ENCODE assay signal across 28 cellular contexts in genomic region chr14:24106672-24107271, GRCh38. TPM values are rescaled to one million over a fixed set of nuclear protein-coding genes. Genes with fewer than 3 reads are reported as not detected.
"Had no signal": no experiment of that assay in that cellular context is flagged by ENCODE, and none has a peak within 500 bp of the region (broad histone marks: within the 10 kb centered on the region; RNA-seq: fewer than 3 reads in every experiment).

No MANE protein-coding gene starts in this region.

- H3K4me3 ChIP-seq: breast epithelium, esophagus squamous epithelium, heart right ventricle, ovary, skin epidermis, stomach, tibial artery, upper lobe of right lung had no signal

- H3K36me3 ChIP-seq: breast epithelium, neutrophil, ovary, upper lobe of right lung had no signal

- H3K9me3 ChIP-seq: breast epithelium, esophagus squamous epithelium, heart right ventricle, neutrophil, ovary, stomach, tibial artery, upper lobe of right lung had no signal

- DNase-seq: activated CD4-positive, alpha-beta memory T cell treated with anti-CD3 and anti-CD28 coated beads for 36 hours; activated CD4-positive, alpha-beta T cell treated with anti-CD3 and anti-CD28 coated beads, Interleukin-2, amount 10 ng/mL, durations not matched to agents 24 days and 14 days; activated CD4-positive, CD25-positive, alpha-beta regulatory T cell treated with anti-CD3 and anti-CD28 coated beads, Interleukin-2, amount 50 U/mL, for 72 hours; activated CD8-positive, alpha-beta memory T cell treated with anti-CD3 and anti-CD28 coated beads, Interleukin-2, amount 50 U/mL, for 4 hours; activated gamma-delta T cell treated with Interleukin-2 at 50 U/mL for 16 hours; activated naive CD4-positive, alpha-beta T cell treated with anti-CD3 and anti-CD28 coated beads, Interleukin-2, amount 50 U/mL, for 16 hours; activated T-cell treated with anti-CD3 and anti-CD28 coated beads, Interleukin-2, amount 50 U/mL, for 1 hour; central memory CD4-positive, alpha-beta T cell; effector CD4-positive, alpha-beta T cell; esophagus squamous epithelium; foreskin melanocyte; heart right ventricle; naive B cell; nephron progenitor cell; stimulated activated CD4-positive, alpha-beta T cell treated with anti-CD3 and anti-CD28 coated beads, Interleukin-4, amount 100 ng/mL, for 4 hours; stimulated activated CD8-positive, alpha-beta memory T cell treated with anti-CD3 and anti-CD28 coated beads, Interleukin-4, amount 100 ng/mL, for 48 hours; stimulated activated naive B cell treated with anti-CD40 and anti-IgM and Interleukin-4, amounts not matched to agents 10 μg/mL and 1 μg/mL and 100 μg/mL, for 72 hours; stomach; T-helper 2 cell; tibial artery; upper lobe of right lung had no signal

- H3K27ac ChIP-seq: breast epithelium, esophagus squamous epithelium, neutrophil, ovary, tibial artery, upper lobe of right lung had no signal

- H3K27me3 ChIP-seq: breast epithelium, esophagus squamous epithelium, heart right ventricle, ovary, stomach, tibial artery, upper lobe of right lung had no signal

- ATAC-seq: activated T-helper 17 cell treated with anti-CD3 and anti-CD28 coated beads, Interleukin-2, amount 50 U/mL, for 72 hours; heart right ventricle; sciatic nerve; stimulated activated naive B cell treated with anti-CD40 and anti-IgM and Interleukin-4, amounts not matched to agents 10 μg/mL and 1 μg/mL and 100 μg/mL, for 72 hours; upper lobe of right lung had no signal

RNA-seq across cellular contexts. Expression of gene FITM1, which starts 23.7 kb away (rescaled TPM):
- total RNA-seq: kidney epithelial cell had no signal
